In the genomic region with DNA sequence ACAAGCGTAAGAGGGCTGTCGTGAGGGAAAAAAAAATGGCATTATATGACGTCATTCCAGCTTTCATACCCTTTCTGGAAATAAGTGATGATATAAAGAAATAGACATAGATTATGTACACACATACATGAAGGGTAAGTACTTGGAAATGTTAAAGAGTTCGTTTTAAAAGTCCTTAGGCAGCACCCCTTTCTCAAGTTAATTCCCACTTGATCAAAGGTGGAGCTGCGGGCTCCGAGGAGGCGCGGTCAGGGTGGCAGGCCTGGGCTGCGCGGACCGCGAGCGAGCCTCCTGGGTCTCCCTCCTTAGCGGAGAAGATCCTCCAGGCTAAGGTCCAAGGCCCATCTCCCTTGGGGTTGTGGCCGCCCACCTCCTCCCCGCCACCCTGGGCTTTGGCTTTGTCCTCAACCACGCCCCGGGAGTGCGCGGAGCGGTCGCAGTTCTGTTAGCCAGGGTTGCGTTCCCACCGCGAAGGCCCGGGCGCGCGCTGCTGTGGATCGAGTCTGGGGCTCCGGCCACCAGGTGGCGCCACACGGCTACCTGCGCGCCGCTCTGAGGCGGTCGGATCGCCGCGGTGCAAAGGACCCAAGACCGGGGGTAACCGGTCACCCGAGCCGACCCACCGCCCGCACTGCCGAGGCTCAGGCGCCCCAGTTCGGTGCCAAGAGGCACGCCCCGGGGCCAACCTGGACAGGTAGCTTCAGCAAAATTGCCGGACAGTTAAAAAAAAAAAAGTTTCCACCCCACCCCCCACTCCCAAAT, we compare ENCODE assay signal across 8 cellular contexts.
A peak's percentile ranks its signal among the peaks of the same experiment; 100 is the strongest.
DNase-seq lines count a peak whose midpoint lies in the region; ATAC-seq lines count a peak whose summit lies in the region.

No MANE protein-coding gene starts in this region.

- no peaks in the 10 kb centered on the region for H3K9me3 ChIP-seq in endocrine pancreas (ENCODE audit: control insufficient read depth, low read length)

- ATAC-seq in HG03097 (IDR thresholded peaks at IDR 0.05; ENCODE audit: low FRiP score, unreplicated experiment), result peak; percentile 51

- H3K4me1 ChIP-seq in endocrine pancreas (ENCODE audit: control insufficient read depth, insufficient read depth, low read length), result no peaks in the 10 kb centered on the region

- H3K4me3 ChIP-seq in endocrine pancreas (ENCODE audit: control insufficient read depth, insufficient read depth, low read length), result peak overlapping the region; percentile 42

- H3K9ac ChIP-seq in endocrine pancreas (ENCODE audit: control insufficient read depth, insufficient read depth, low read length), result peak overlapping the region; percentile 66

- peak; percentile 34 for DNase-seq in SIG-M5 treated with dmso at 0.1 percent for 504 hours (lab: John Stamatoyannopoulos, UW; ENCODE audit: unreplicated experiment)
- no peak for DNase-seq in SIG-M5 (lab: John Stamatoyannopoulos, UW)
- peak; percentile 34 for DNase-seq in NCI-H748 treated with DMSO at 0.1 percent for 48 hours (lab: John Stamatoyannopoulos, UW)
- DNase-seq in activated CD8-positive, alpha-beta memory T cell treated with anti-CD3 and anti-CD28 coated beads for 48 hours (ENCODE audit: low read depth in 2 of 3, low spot score in 2 of 3), result peak; percentile 62 to 84 (median 81)
- DNase-seq in middle frontal gyrus (ENCODE audit: extremely low spot score, low spot score), result peak; percentile 48
- peak; percentile 67 to 71 for DNase-seq in stimulated activated CD8-positive, alpha-beta memory T cell treated with anti-CD3 and anti-CD28 coated beads, Interleukin-15, amount 100 ng/mL, for 48 hours (ENCODE audit: low read depth in 2 of 2)

- H3K36me3 ChIP-seq in endocrine pancreas (ENCODE audit: control insufficient read depth, insufficient read depth, low read length), result no peaks in the 10 kb centered on the region

- no peaks in the 10 kb centered on the region for H3K27me3 ChIP-seq in endocrine pancreas (ENCODE audit: control insufficient read depth, insufficient read depth, low read length)
